Comparison of ENCODE assay signal across 9 cellular contexts in the genomic region with DNA sequence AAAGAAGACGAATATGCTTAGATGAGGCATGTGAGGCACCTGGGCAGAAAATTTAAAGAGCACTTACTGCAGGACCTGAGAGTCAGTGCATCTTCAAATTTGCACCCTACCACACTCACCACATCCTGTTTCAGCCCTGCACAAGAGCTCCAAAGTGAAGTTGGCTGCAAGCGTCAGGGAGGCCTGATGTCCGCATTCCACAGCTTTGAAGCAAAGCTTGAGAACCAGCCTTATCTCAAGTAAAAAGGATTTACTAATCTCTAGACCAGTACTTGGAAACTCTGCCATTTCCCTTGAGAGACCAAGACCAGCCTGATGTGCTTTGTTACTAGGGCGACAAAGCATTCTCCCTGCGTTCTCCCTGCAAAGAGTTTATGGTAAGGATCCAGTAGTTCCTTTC. TPM values are rescaled to one million over a fixed set of nuclear protein-coding genes. Genes with fewer than 3 reads are reported as not detected.
DNase-seq lines count a peak whose midpoint lies in the region; TF ChIP-seq lines count a peak whose summit lies in the region.
"Had no signal": no experiment of that assay in that cellular context is flagged by ENCODE, and none has a peak within 500 bp of the region (broad histone marks: within the 10 kb centered on the region; RNA-seq: fewer than 3 reads in every experiment).

No MANE protein-coding gene starts in this region.

- DNase-seq in stimulated activated naive CD4-positive, alpha-beta T cell (lab: John Stamatoyannopoulos, UW): peak in 5 of 6 experiments; percentile 7 to 64 (median 39)
- DNase-seq in stimulated activated naive CD4-positive, alpha-beta T cell treated with Interleukin-2 at 50 U/mL for 16 hours (lab: John Stamatoyannopoulos, UW): no peak
- DNase-seq in neural progenitor cell (ENCODE audit: low spot score) (no peak), nephron progenitor cell (no peak), AG20443 (ENCODE audit: low spot score) (no peak)
- no peak for DNase-seq in effector CD8-positive, alpha-beta T cell (lab: John Stamatoyannopoulos, UW)

- H3K9me3 ChIP-seq in neural progenitor cell (ENCODE audit: low read depth): no peaks in the 10 kb centered on the region

- H3K9me3 Mint-ChIP-seq in IgD-negative memory B cell (no peaks in the 10 kb centered on the region), neural progenitor cell (peaks cover 4% of the 10 kb centered on the region), nephron progenitor cell (peaks cover 14% of the 10 kb centered on the region)
- H3K9me3 Mint-ChIP-seq in activated naive CD4-positive, alpha-beta T cell treated with anti-CD3 and anti-CD28 coated beads, Interleukin-2, amount 50 U/mL, for 24 hours: no peaks in the 10 kb centered on the region

- no peaks in the 10 kb centered on the region for H3K27me3 ChIP-seq in neural progenitor cell

- H3K27ac Mint-ChIP-seq in IgD-negative memory B cell (peak overlapping the region; percentile 47 to 86 (median 84)), neural progenitor cell (no peak overlapping the region), nephron progenitor cell (no peak overlapping the region)
- H3K27ac Mint-ChIP-seq in activated naive CD4-positive, alpha-beta T cell treated with anti-CD3 and anti-CD28 coated beads, Interleukin-2, amount 50 U/mL, for 24 hours: peak overlapping the region; percentile 96

- H3K4me2 ChIP-seq in neural progenitor cell: no peak overlapping the region

- H2AFZ ChIP-seq in neural progenitor cell (replicated peaks): peak overlapping the region; percentile 77

- H3K4me3 Mint-ChIP-seq in IgD-negative memory B cell: peak overlapping the region in 3 of 4 donors; percentile 56 to 84 (median 56)
- H3K4me3 Mint-ChIP-seq in activated naive CD4-positive, alpha-beta T cell treated with anti-CD3 and anti-CD28 coated beads, Interleukin-2, amount 50 U/mL, for 24 hours: peak overlapping the region; percentile 5
- no peak overlapping the region for H3K4me3 Mint-ChIP-seq in neural progenitor cell
- no peak overlapping the region for H3K4me3 Mint-ChIP-seq in nephron progenitor cell
- H3K4me3 Mint-ChIP-seq: nephron had no signal

- H3K36me3 Mint-ChIP-seq in IgD-negative memory B cell (no peaks in the 10 kb centered on the region), neural progenitor cell (no peaks in the 10 kb centered on the region), nephron progenitor cell (ENCODE audit: low read depth) (peaks cover 5% of the 10 kb centered on the region)
- no peaks in the 10 kb centered on the region for H3K36me3 Mint-ChIP-seq in activated naive CD4-positive, alpha-beta T cell treated with anti-CD3 and anti-CD28 coated beads, Interleukin-2, amount 50 U/mL, for 24 hours

- H3F3A ChIP-seq in neural progenitor cell (ENCODE audit: low read depth): no peaks in the 10 kb centered on the region

- no peak overlapping the region for H3K9ac ChIP-seq in neural progenitor cell

- peaks cover 10 to 20% (median 13%) of the 10 kb centered on the region in 3 donors for H3K4me1 Mint-ChIP-seq in IgD-negative memory B cell
- peaks cover 60% of the 10 kb centered on the region for H3K4me1 Mint-ChIP-seq in activated naive CD4-positive, alpha-beta T cell treated with anti-CD3 and anti-CD28 coated beads, Interleukin-2, amount 50 U/mL, for 24 hours
- H3K4me1 Mint-ChIP-seq in neural progenitor cell: peaks cover under 1% of the 10 kb centered on the region
- no peaks in the 10 kb centered on the region for H3K4me1 Mint-ChIP-seq in nephron progenitor cell
- H3K4me1 Mint-ChIP-seq: nephron had no signal

- no peak overlapping the region for H3K27ac ChIP-seq in neural progenitor cell

- no peaks in the 10 kb centered on the region for H3K36me3 ChIP-seq in neural progenitor cell

- H3K79me2 ChIP-seq in neural progenitor cell (ENCODE audit: low read depth): peaks cover 16% of the 10 kb centered on the region

- peaks cover 3% of the 10 kb centered on the region for H4K20me1 ChIP-seq in neural progenitor cell (ENCODE audit: low read depth)

- no peaks in the 10 kb centered on the region for H3K27me3 Mint-ChIP-seq in IgD-negative memory B cell
- no peaks in the 10 kb centered on the region for H3K27me3 Mint-ChIP-seq in activated naive CD4-positive, alpha-beta T cell treated with anti-CD3 and anti-CD28 coated beads, Interleukin-2, amount 50 U/mL, for 24 hours
- H3K27me3 Mint-ChIP-seq in neural progenitor cell (ENCODE audit: insufficient read depth, low read depth): no peaks in the 10 kb centered on the region
- no peaks in the 10 kb centered on the region for H3K27me3 Mint-ChIP-seq in nephron progenitor cell (ENCODE audit: low read depth, poor library complexity)

- TF ChIP-seq CTCF in neural progenitor cell (IDR thresholded peaks at IDR 0.05) (no peak), nephron progenitor cell (IDR thresholded peaks at IDR 0.05) (no peak)

- peaks cover 6% of the 10 kb centered on the region for H3K4me1 ChIP-seq in neural progenitor cell

- no peak overlapping the region for H3K4me3 ChIP-seq in neural progenitor cell

RNA-seq across cellular contexts. Expression of a gene that starts 3.4 kb away (rescaled TPM):
- polyA plus RNA-seq in IgD-negative memory B cell: 43.5 TPM
- total RNA-seq in neural progenitor cell (ENCODE audit: low replicate concordance): 61.3 and 100 TPM in 2 replicates

RNA-seq across cellular contexts. Expression of a gene that starts 16.6 kb away (rescaled TPM):
- polyA plus RNA-seq in IgD-negative memory B cell: 10.0 TPM
- 5.0 and 12.0 TPM in 2 replicates for total RNA-seq in neural progenitor cell (ENCODE audit: low replicate concordance)

Comparison
In these comparisons a context has a peak if more than half of its experiments do, and no peak if none do; other contexts are left out.
1. DNase-seq: peak in stimulated activated naive CD4-positive, alpha-beta T cell (5 of 6); none in stimulated activated naive CD4-positive, alpha-beta T cell treated with Interleukin-2 at 50 U/mL for 16 hours (single experiment), neural progenitor cell (single experiment), nephron progenitor cell (single experiment), effector CD8-positive, alpha-beta T cell (single experiment) and AG20443 (single experiment).
2. H3K27ac Mint-ChIP-seq: peak in IgD-negative memory B cell (3 of 3) and activated naive CD4-positive, alpha-beta T cell treated with anti-CD3 and anti-CD28 coated beads, Interleukin-2, amount 50 U/mL, for 24 hours (single experiment); none in neural progenitor cell (single experiment) and nephron progenitor cell (single experiment).
3. H3K4me3 Mint-ChIP-seq: peak in IgD-negative memory B cell (3 of 4) and activated naive CD4-positive, alpha-beta T cell treated with anti-CD3 and anti-CD28 coated beads, Interleukin-2, amount 50 U/mL, for 24 hours (single experiment); none in neural progenitor cell (single experiment) and nephron progenitor cell (single experiment).